11 cellular contexts compared by ENCODE assay signal in genomic region chr14:77314043-77314442, GRCh38. TPM values are rescaled to one million over a fixed set of nuclear protein-coding genes. Genes with fewer than 3 reads are reported as not detected.
DNase-seq lines count a peak whose midpoint lies in the region; ATAC-seq and TF ChIP-seq lines count a peak whose summit lies in the region.
"Had no signal": no experiment of that assay in that cellular context is flagged by ENCODE, and none has a peak within 500 bp of the region (broad histone marks: within the 10 kb centered on the region; RNA-seq: fewer than 3 reads in every experiment).

No MANE protein-coding gene starts in this region.

- WGBS in esophagus squamous epithelium, 2 donors = 6 to 14% methylated on average over 2 of the region's 2 CpGs

- intact Hi-C loops in Panc1 (cut with micrococcal nuclease; ENCODE audit: unreplicated experiment) (no loop called here), esophagus squamous epithelium (cut with DNase I) (loop anchor here (10.0 kb wide), 1 partner anchor 439 kb away; no protein-coding TSS in a partner anchor)

- no peak overlapping the region for H3K27ac Mint-ChIP-seq in progenitor cell of endocrine pancreas
- H3K27ac Mint-ChIP-seq: CD14-positive monocyte had no signal

- in situ Hi-C loops in Panc1 (cut with HindIII; ENCODE audit: low pct_unique_long_range_greater_than_20kb, low sequenced_read_pairs) = no loop called here

- H3K27me3 Mint-ChIP-seq in progenitor cell of endocrine pancreas = no peaks in the 10 kb centered on the region

- H3K4me1 Mint-ChIP-seq in progenitor cell of endocrine pancreas (ENCODE audit: low read depth) = peaks cover 21% of the 10 kb centered on the region

- H3K4me3 Mint-ChIP-seq in progenitor cell of endocrine pancreas (ENCODE audit: low read depth) = no peak overlapping the region
- H3K4me3 Mint-ChIP-seq: CD14-positive monocyte had no signal

- peak; percentile 86 for DNase-seq in AG08395 (ENCODE audit: low spot score)
- peak; percentile 66 for DNase-seq in Panc1 (ENCODE audit: low read depth, low spot score)
- DNase-seq in esophagus squamous epithelium (lab: John Stamatoyannopoulos, UW) = no peak
- DNase-seq in myocyte (ENCODE audit: low read depth) = peak; percentile 57
- DNase-seq in HuH-7 (ENCODE audit: low spot score) = no peak
- DNase-seq in progenitor cell of endocrine pancreas (ENCODE audit: low spot score, unreplicated experiment) = no peak
- no peak for DNase-seq in activated T-cell treated with anti-CD3 and anti-CD28 coated beads for 4 hours
- DNase-seq: NCI-H774; stimulated activated CD4-positive, alpha-beta T cell treated with anti-CD3 and anti-CD28 coated beads, Interleukin-15, amount 100 ng/mL, for 24 hours had no signal

- H3K27me3 ChIP-seq in Panc1 (ENCODE audit: control insufficient read depth, insufficient read depth, low read length) (no peaks in the 10 kb centered on the region), esophagus squamous epithelium (no peaks in the 10 kb centered on the region)

- ATAC-seq in Panc1 = peak; percentile 81
- no peak for ATAC-seq in GM21360 (IDR thresholded peaks at IDR 0.05; ENCODE audit: unreplicated experiment)

- TF ChIP-seq CTCF in Panc1 (IDR thresholded peaks at IDR 0.05) = no peak
- TF ChIP-seq CTCF in esophagus squamous epithelium (IDR thresholded peaks at IDR 0.05) = no peak
- no peak for TF ChIP-seq CTCF in progenitor cell of endocrine pancreas (IDR thresholded peaks at IDR 0.05; ENCODE audit: unreplicated experiment)

- H3K9me3 Mint-ChIP-seq in progenitor cell of endocrine pancreas (ENCODE audit: low read depth) = no peaks in the 10 kb centered on the region

- no peaks in the 10 kb centered on the region for H3K9me3 ChIP-seq in Panc1 (ENCODE audit: control insufficient read depth, insufficient read depth, low read depth, low read length)
- H3K9me3 ChIP-seq in esophagus squamous epithelium = no peaks in the 10 kb centered on the region

- H3K4me1 ChIP-seq in Panc1 (ENCODE audit: control insufficient read depth, insufficient read depth, low read length) (peaks cover 43% of the 10 kb centered on the region), esophagus squamous epithelium (peaks cover 7 to 38% (median 9%) of the 10 kb centered on the region in 3 donors)

- H3K36me3 Mint-ChIP-seq in progenitor cell of endocrine pancreas (ENCODE audit: insufficient read depth) = peaks cover 7% of the 10 kb centered on the region

- CTCF ChIA-PET in Panc1 (lab: Charles Lee) = interaction anchor here (1.5 kb wide), 1 partner anchor 10 kb away, joined by 8 read pairs; no protein-coding TSS in a partner anchor

- POLR2A ChIA-PET in Panc1 (lab: Charles Lee) = no interaction called here

- no peak for TF ChIP-seq POLR2A in esophagus squamous epithelium (IDR thresholded peaks at IDR 0.05)

- no TSS peak for BruUV-seq in Panc1 (replicated peaks; lab: Mats Ljungman, UMichigan)

- H3K4me3 ChIP-seq in Panc1 (ENCODE audit: low read depth in 2 of 2, low read length in 2 of 2) = no peak overlapping the region
- H3K4me3 ChIP-seq in esophagus squamous epithelium = no peak overlapping the region

- H3K36me3 ChIP-seq in Panc1 (ENCODE audit: control insufficient read depth, insufficient read depth, low read length) (no peaks in the 10 kb centered on the region), esophagus squamous epithelium (no peaks in the 10 kb centered on the region)

- H3K27ac ChIP-seq in Panc1 (ENCODE audit: low read length) (peak overlapping the region; percentile 59), esophagus squamous epithelium (peak overlapping the region; percentile 27 to 45 (median 40))

RNA-seq across cellular contexts. Expression of gene POMT2, which starts 6.6 kb away (rescaled TPM):
- total RNA-seq in Panc1 (2021; ENCODE audit: unreplicated experiment) (43.5 TPM), esophagus squamous epithelium (10 to 100 TPM in 1 of 4 donors, 1 to 10 TPM in 3; 7.3 to 16.0 (median 8.4) TPM), myocyte (15.9 and 17.6 TPM in 2 replicates), progenitor cell of endocrine pancreas (65.5 and 66.9 TPM in 2 replicates)
- 36.6 TPM for polyA plus RNA-seq in Panc1 (2012; ENCODE audit: insufficient read length)
- polyA plus RNA-seq in myocyte (2012) = 29.4 TPM

RNA-seq across cellular contexts. Expression of gene GSTZ1, which starts 6.8 kb away (rescaled TPM):
- total RNA-seq in Panc1 (2021; ENCODE audit: unreplicated experiment) = 15.1 TPM
- 18.3 TPM for polyA plus RNA-seq in Panc1 (2012; ENCODE audit: insufficient read length)
- 10 to 100 TPM; 22.0 to 44.4 (median 28.1) TPM for total RNA-seq in esophagus squamous epithelium
- total RNA-seq in myocyte = 35.1 and 40.1 TPM in 2 replicates
- polyA plus RNA-seq in myocyte (2012) = 22.0 TPM
- total RNA-seq in progenitor cell of endocrine pancreas = 29.0 and 31.2 TPM in 2 replicates

RNA-seq across cellular contexts. Expression of gene NGB, which starts 43.0 kb away (rescaled TPM):
- not detected for total RNA-seq in Panc1 (2021; ENCODE audit: unreplicated experiment)
- not detected for polyA plus RNA-seq in Panc1 (2012; ENCODE audit: insufficient read length)
- total RNA-seq in esophagus squamous epithelium = not detected
- not detected in 2 replicates for total RNA-seq in myocyte
- not detected for polyA plus RNA-seq in myocyte (2012)
- total RNA-seq in progenitor cell of endocrine pancreas = not detected in 2 replicates
- polyA plus RNA-seq: CD14-positive monocyte had no signal

Comparison
In these comparisons a context has a peak if more than half of its experiments do, and no peak if none do; other contexts are left out.
1. DNase-seq: peak in AG08395 (single experiment), Panc1 (single experiment) and myocyte (single experiment); none in esophagus squamous epithelium (single experiment), HuH-7 (single experiment), progenitor cell of endocrine pancreas (single experiment) and activated T-cell treated with anti-CD3 and anti-CD28 coated beads for 4 hours (single experiment).